Comparison of ENCODE assay signal across 2 cellular contexts in genomic region chr12:95622879-95623278, GRCh38.
TF ChIP-seq lines count a peak whose summit lies in the region.

No MANE protein-coding gene starts in this region.

TF ChIP-seq in HepG2, 621 proteins besides CTCF, POLR2A, EP300 and RAD21:
- TF ChIP-seq TEAD2 (CRISPR knock-in tag; IDR thresholded peaks at IDR 0.05), result no peak
- no peak for TF ChIP-seq ZNF335 (CRISPR knock-in tag; IDR thresholded peaks at IDR 0.05)
- TF ChIP-seq NR3C1 (CRISPR knock-in tag; IDR thresholded peaks at IDR 0.05), result no peak

TF ChIP-seq in H1, 55 proteins besides CTCF, POLR2A, EP300 and RAD21:
- TF ChIP-seq CBX5 (IDR thresholded peaks at IDR 0.05; ENCODE audit: low read depth, low read length), result no peak
- TF ChIP-seq PHF8 (conservative IDR thresholded peaks at IDR 0.05; ENCODE audit: low read depth, low read length), result no peak
- TF ChIP-seq YY1 (IDR thresholded peaks at IDR 0.05; ENCODE audit: low read depth, low read length), result no peak
- no peak for TF ChIP-seq CTBP2 (IDR thresholded peaks at IDR 0.05; ENCODE audit: borderline replicate concordance, insufficient read depth, insufficient read length, low read length)
- TF ChIP-seq KDM4A (IDR thresholded peaks at IDR 0.05; ENCODE audit: low read depth, low read length, severe bottlenecking), result no peak
- no peak for TF ChIP-seq CHD1 (IDR thresholded peaks at IDR 0.05; ENCODE audit: low read depth, low read length)
- TF ChIP-seq CEBPB (IDR thresholded peaks at IDR 0.05; ENCODE audit: low read depth, low read length), result no peak
- no peak for TF ChIP-seq POLR2AphosphoS5 (IDR thresholded peaks at IDR 0.05; ENCODE audit: low read depth, low read length)
TF ChIP-seq in H1: peak in this region for 0.
